In the genomic region with DNA sequence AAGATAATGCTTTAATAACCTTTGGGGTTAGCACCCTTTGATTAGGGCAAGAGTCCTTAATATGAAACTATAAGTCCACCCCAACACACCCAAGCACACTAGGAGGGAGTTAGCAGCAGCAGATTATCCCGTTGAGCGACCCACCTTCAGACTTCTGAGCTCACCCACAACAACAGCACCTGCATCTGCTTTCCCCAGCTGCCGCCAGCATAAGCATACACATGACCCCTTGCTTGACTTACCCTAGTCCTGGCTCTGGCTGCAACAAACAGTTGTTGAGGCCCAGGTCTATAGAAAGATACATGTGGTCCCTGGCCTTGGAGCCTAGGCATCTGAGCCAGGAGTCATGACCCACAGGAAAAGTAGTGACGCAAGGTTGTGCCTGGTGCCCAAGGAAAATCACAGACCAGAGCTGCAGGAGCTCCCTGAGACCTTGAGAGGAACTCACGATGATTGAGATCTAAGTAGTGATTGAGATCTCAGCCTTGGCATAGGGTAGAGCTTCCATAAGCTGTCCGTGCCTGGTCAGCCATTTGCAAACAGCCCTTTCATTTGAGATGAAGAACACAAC, we compare ENCODE assay signal across 14 cellular contexts. TPM values are rescaled to one million over a fixed set of nuclear protein-coding genes. Genes with fewer than 3 reads are reported as not detected.
DNase-seq lines count a peak whose midpoint lies in the region; ATAC-seq and TF ChIP-seq lines count a peak whose summit lies in the region.
"Had no signal": no experiment of that assay in that cellular context is flagged by ENCODE, and none has a peak within 500 bp of the region (broad histone marks: within the 10 kb centered on the region; RNA-seq: fewer than 3 reads in every experiment).

No MANE protein-coding gene starts in this region.

- peaks cover 53% of the 10 kb centered on the region for H3K27me3 ChIP-seq in BLaER1
- H3K27me3 ChIP-seq: ovary had no signal

- no peaks in the 10 kb centered on the region for H3K9me3 Mint-ChIP-seq in neural crest cell
- no peaks in the 10 kb centered on the region for H3K9me3 Mint-ChIP-seq in activated naive CD4-positive, alpha-beta T cell treated with anti-CD3 and anti-CD28 coated beads for 36 hours

- no peak overlapping the region for H3K27ac Mint-ChIP-seq in neural crest cell (ENCODE audit: unreplicated experiment)
- H3K27ac Mint-ChIP-seq in activated naive CD4-positive, alpha-beta T cell treated with anti-CD3 and anti-CD28 coated beads for 36 hours, result no peak overlapping the region

- peaks cover 69% of the 10 kb centered on the region for H4K20me1 ChIP-seq in BLaER1

- H3K4me2 ChIP-seq in BLaER1, result peak overlapping the region; percentile 86

- H3K9me3 ChIP-seq in BLaER1, result no peaks in the 10 kb centered on the region
- H3K9me3 ChIP-seq: HAP-1, ovary had no signal

- H3K36me3 ChIP-seq in BLaER1, result no peaks in the 10 kb centered on the region
- H3K36me3 ChIP-seq: HAP-1, ovary had no signal

- no peak overlapping the region for H3K4me3 ChIP-seq in BLaER1
- H3K4me3 ChIP-seq: HAP-1, ovary had no signal

- DNase-seq in NCI-H2171 (lab: John Stamatoyannopoulos, UW) (peak; percentile 61), cerebellar cortex (ENCODE audit: low spot score) (peak; percentile 29), neural crest cell (ENCODE audit: low read depth, low spot score) (no peak), NCI-H1930 (lab: John Stamatoyannopoulos, UW) (no peak), germinal center (ENCODE audit: low spot score) (no peak)
- no peak for DNase-seq in activated naive CD4-positive, alpha-beta T cell treated with anti-CD3 and anti-CD28 coated beads for 36 hours
- DNase-seq: activated T-cell treated with anti-CD3 and anti-CD28 coated beads for 4 hours, MV-4-11, NCI-H526 treated with DMSO at 0.1 percent for 48 hours, ovary had no signal

- H3K4me3 Mint-ChIP-seq in neural crest cell, result peak overlapping the region; percentile 8
- no peak overlapping the region for H3K4me3 Mint-ChIP-seq in activated naive CD4-positive, alpha-beta T cell treated with anti-CD3 and anti-CD28 coated beads for 36 hours

- H3K4me1 Mint-ChIP-seq in neural crest cell, result peaks cover 31% of the 10 kb centered on the region
- H3K4me1 Mint-ChIP-seq in activated naive CD4-positive, alpha-beta T cell treated with anti-CD3 and anti-CD28 coated beads for 36 hours (ENCODE audit: low read depth), result peaks cover 36% of the 10 kb centered on the region

- peaks cover 26% of the 10 kb centered on the region for H3K27me3 Mint-ChIP-seq in neural crest cell (ENCODE audit: low read depth)
- peaks cover 16% of the 10 kb centered on the region for H3K27me3 Mint-ChIP-seq in activated naive CD4-positive, alpha-beta T cell treated with anti-CD3 and anti-CD28 coated beads for 36 hours (ENCODE audit: low read depth)

- intact Hi-C loops in activated naive CD4-positive, alpha-beta T cell treated with anti-CD3 and anti-CD28 coated beads for 36 hours (cut with micrococcal nuclease), result no loop called here

- CTCF ChIA-PET in activated naive CD4-positive, alpha-beta T cell treated with anti-CD3 and anti-CD28 coated beads for 36 hours (lab: Charles Lee), result interaction anchor here (1.2 to 2.7 kb wide), 3 partner anchors 30 to 209 kb away, joined by 3 to 16 read pairs (median 3); no protein-coding TSS in a partner anchor

- H3K36me3 Mint-ChIP-seq in neural crest cell (ENCODE audit: low read depth), result no peaks in the 10 kb centered on the region
- peaks cover 6% of the 10 kb centered on the region for H3K36me3 Mint-ChIP-seq in activated naive CD4-positive, alpha-beta T cell treated with anti-CD3 and anti-CD28 coated beads for 36 hours (ENCODE audit: low read depth)

- no peak overlapping the region for H3K9ac ChIP-seq in BLaER1

- H3K4me1 ChIP-seq in BLaER1, result peaks cover 71% of the 10 kb centered on the region
- H3K4me1 ChIP-seq: HAP-1 had no signal

- ATAC-seq in HG02870 (IDR thresholded peaks at IDR 0.05; ENCODE audit: unreplicated experiment), result no peak

- no peak for TF ChIP-seq CTCF in neural crest cell (conservative IDR thresholded peaks at IDR 0.05)

- H3K27ac ChIP-seq in BLaER1, result no peak overlapping the region
- H3K27ac ChIP-seq: ovary had no signal

RNA-seq across cellular contexts. Expression of a gene that starts 19.0 kb away (rescaled TPM):
- total RNA-seq in neural crest cell, result 5.6 and 5.9 TPM in 2 replicates
- not detected for total RNA-seq in activated naive CD4-positive, alpha-beta T cell treated with anti-CD3 and anti-CD28 coated beads for 36 hours
- total RNA-seq: ovary had no signal

RNA-seq across cellular contexts. Expression of a gene that starts 24.6 kb away (rescaled TPM):
- 28.7 and 29.8 TPM in 2 replicates for total RNA-seq in neural crest cell
- total RNA-seq in activated naive CD4-positive, alpha-beta T cell treated with anti-CD3 and anti-CD28 coated beads for 36 hours, result 1 to 10 TPM; 5.6 to 6.1 TPM

RNA-seq across cellular contexts. Expression of a gene that starts 59.0 kb away (rescaled TPM):
- total RNA-seq in neural crest cell, result 0.59 and 0.91 TPM in 2 replicates
- under 1 TPM; 0.31 to 0.72 TPM for total RNA-seq in activated naive CD4-positive, alpha-beta T cell treated with anti-CD3 and anti-CD28 coated beads for 36 hours
- total RNA-seq: HT1080 had no signal

Comparison
In these comparisons a context has a peak if more than half of its experiments do, and no peak if none do; other contexts are left out.
1. DNase-seq: peak in NCI-H2171 (single experiment) and cerebellar cortex (single experiment); none in neural crest cell (single experiment), activated naive CD4-positive, alpha-beta T cell treated with anti-CD3 and anti-CD28 coated beads for 36 hours (single experiment), NCI-H1930 (0 of 2) and germinal center (single experiment).